14 cellular contexts compared by ENCODE assay signal in genomic region chr20:34401741-34402455, GRCh38. TPM values are rescaled to one million over a fixed set of nuclear protein-coding genes. Genes with fewer than 3 reads are reported as not detected.
DNase-seq lines count a peak whose midpoint lies in the region; TF ChIP-seq lines count a peak whose summit lies in the region.
"Had no signal": no experiment of that assay in that cellular context is flagged by ENCODE, and none has a peak within 500 bp of the region (broad histone marks: within the 10 kb centered on the region; RNA-seq: fewer than 3 reads in every experiment).

No MANE protein-coding gene starts in this region.

- intact Hi-C loops in uterus (cut with DNase I; ENCODE audit: low total_unique reads): no loop called here

- H3K4me1 Mint-ChIP-seq in chondrocyte (ENCODE audit: low read depth): peaks cover 43% of the 10 kb centered on the region
- peaks cover 36% of the 10 kb centered on the region for H3K4me1 Mint-ChIP-seq in neural crest cell

- 0 out of 2 replicates have a peak overlapping the region, but pooled peaks have one; percentile 3 for H3K9ac ChIP-seq in MM.1S (ENCODE audit: low read length)

- DNase-seq in GM12865 (ENCODE audit: low read depth) (peak; percentile 21), MM.1S (peak; percentile 14), chondrocyte (ENCODE audit: low spot score) (peak; percentile 28), neural crest cell (ENCODE audit: low read depth, low spot score) (no peak), NOMO-1 treated with dmso at 0.1 percent for 144 hours (lab: John Stamatoyannopoulos, UW; ENCODE audit: unreplicated experiment) (no peak), EL (no peak), uterus (no peak), OCI-M2 (lab: John Stamatoyannopoulos, UW; ENCODE audit: unreplicated experiment) (no peak)
- DNase-seq: activated effector memory CD4-positive, alpha-beta T cell treated with anti-CD3 and anti-CD28 coated beads, Interleukin-2, amount 50 U/mL, for 16 hours; COR-L47; NCI-H1436; NCI-H774; transverse colon; WERI-Rb-1 had no signal

- TF ChIP-seq CTCF in GM12865 (IDR thresholded peaks at IDR 0.05; ENCODE audit: insufficient read depth, low read depth, low read length, missing control alignments) (no peak), MM.1S (IDR thresholded peaks at IDR 0.05; ENCODE audit: low read length) (no peak), chondrocyte (IDR thresholded peaks at IDR 0.05) (no peak), neural crest cell (conservative IDR thresholded peaks at IDR 0.05) (no peak), uterus (IDR thresholded peaks at IDR 0.05) (no peak)

- H3K4me3 ChIP-seq in GM12865 (ENCODE audit: low read depth, low read length) (no peak overlapping the region), MM.1S (ENCODE audit: low read length) (no peak overlapping the region), uterus (no peak overlapping the region)
- H3K4me3 ChIP-seq: transverse colon had no signal

- H3K36me3 ChIP-seq in MM.1S (replicated peaks; ENCODE audit: insufficient read depth, low read length) (no peaks in the 10 kb centered on the region; the same call in 1 of the 2 replicates), uterus (no peaks in the 10 kb centered on the region)

- no peaks in the 10 kb centered on the region for H3K9me2 ChIP-seq in MM.1S (replicated peaks; ENCODE audit: insufficient read depth, low read length)

- H3F3A ChIP-seq in MM.1S (ENCODE audit: insufficient read depth, low read length): peaks cover 53% of the 10 kb centered on the region

- H3K9me3 Mint-ChIP-seq in chondrocyte (ENCODE audit: low read depth): no peaks in the 10 kb centered on the region
- H3K9me3 Mint-ChIP-seq in neural crest cell: no peaks in the 10 kb centered on the region

- H3K27me3 Mint-ChIP-seq in chondrocyte (ENCODE audit: low read depth): no peaks in the 10 kb centered on the region
- no peaks in the 10 kb centered on the region for H3K27me3 Mint-ChIP-seq in neural crest cell (ENCODE audit: low read depth)

- peaks cover 28% of the 10 kb centered on the region for H3K36me3 Mint-ChIP-seq in chondrocyte (ENCODE audit: low read depth)
- peaks cover 6% of the 10 kb centered on the region for H3K36me3 Mint-ChIP-seq in neural crest cell (ENCODE audit: low read depth)

- H3K4me1 ChIP-seq in MM.1S (ENCODE audit: low read length) (peaks cover 55% of the 10 kb centered on the region), uterus (no peaks in the 10 kb centered on the region)

- H3K9me3 ChIP-seq in MM.1S (replicated peaks; ENCODE audit: insufficient read depth, low read length) (no peaks in the 10 kb centered on the region), uterus (no peaks in the 10 kb centered on the region)
- H3K9me3 ChIP-seq: transverse colon had no signal

- peaks cover 84% of the 10 kb centered on the region for H3K79me2 ChIP-seq in MM.1S (ENCODE audit: low read length)

- no peaks in the 10 kb centered on the region for H4K20me1 ChIP-seq in MM.1S (ENCODE audit: insufficient read depth, low read length)

- no peak for TF ChIP-seq POLR2A in uterus (IDR thresholded peaks at IDR 0.05)

- H3K27ac Mint-ChIP-seq in chondrocyte (ENCODE audit: unreplicated experiment): peak overlapping the region; percentile 82
- peak overlapping the region; percentile 48 for H3K27ac Mint-ChIP-seq in neural crest cell (ENCODE audit: unreplicated experiment)

- H3K27ac ChIP-seq in MM.1S (ENCODE audit: low read length) (peak overlapping the region; percentile 96; the same call in 1 of the 2 replicates), uterus (peak overlapping the region in 1 of 2 donors; percentile 3)
- H3K27ac ChIP-seq: transverse colon, WERI-Rb-1 had no signal

- H3K4me2 ChIP-seq in MM.1S (ENCODE audit: low read depth, low read length): peak overlapping the region; percentile 47

- H3K27me3 ChIP-seq in MM.1S (replicated peaks; ENCODE audit: insufficient read depth, low read length) (no peaks in the 10 kb centered on the region), uterus (no peaks in the 10 kb centered on the region)
- H3K27me3 ChIP-seq: transverse colon had no signal

- no peak overlapping the region for H2AFZ ChIP-seq in MM.1S (ENCODE audit: low read length)

- no peak overlapping the region for H3K4me3 Mint-ChIP-seq in chondrocyte (ENCODE audit: unreplicated experiment)
- no peak overlapping the region for H3K4me3 Mint-ChIP-seq in neural crest cell

RNA-seq across cellular contexts. Expression of gene ITCH, which starts 38.8 kb away (rescaled TPM):
- total RNA-seq in chondrocyte (58.2 to 96.9 TPM (median 84.8 TPM) in 3 replicates), neural crest cell (68.6 and 69.3 TPM in 2 replicates), uterus (10 to 100 TPM; 35.6 to 97.9 (median 65.4) TPM)

Comparison
In these comparisons a context has a peak if more than half of its experiments do, and no peak if none do; other contexts are left out.
1. DNase-seq: peak in GM12865 (single experiment), MM.1S (single experiment) and chondrocyte (single experiment); none in neural crest cell (single experiment), NOMO-1 treated with dmso at 0.1 percent for 144 hours (single experiment), EL (single experiment), uterus (0 of 2) and OCI-M2 (single experiment).